ENCODE assay signal across 1 cellular context in genomic region chr10:63264852-63265617, GRCh38.
TF ChIP-seq lines count a peak whose summit lies in the region.

No MANE protein-coding gene starts in this region.

TF ChIP-seq in H1, 55 proteins besides CTCF, POLR2A, EP300 and RAD21 (continued from another document):
- no peak; the same call in 1 of the 2 replicates for TF ChIP-seq ATF2 (IDR thresholded peaks at IDR 0.05; ENCODE audit: low read length)
- TF ChIP-seq TAF7 (optimal IDR thresholded peaks at IDR 0.05; ENCODE audit: borderline replicate concordance, low read depth, low read length), result peak; percentile 77
- no peak for TF ChIP-seq RXRA (IDR thresholded peaks at IDR 0.05; ENCODE audit: insufficient read depth, low read depth, low read length)
- TF ChIP-seq SIRT6 (IDR thresholded peaks at IDR 0.05; ENCODE audit: low read length), result no peak
- no peak for TF ChIP-seq SAP30 (IDR thresholded peaks at IDR 0.05; ENCODE audit: insufficient read depth, insufficient replicate concordance, low read length)
- TF ChIP-seq JUND (IDR thresholded peaks at IDR 0.05; ENCODE audit: low read length), result no peak
- no peak for TF ChIP-seq SP1 (IDR thresholded peaks at IDR 0.05; ENCODE audit: low read depth, low read length)
